ENCODE assay signal across 8 cellular contexts in genomic region chr16:9258423-9259051, GRCh38.
A peak's percentile ranks its signal among the peaks of the same experiment; 100 is the strongest.
DNase-seq lines count a peak whose midpoint lies in the region; ATAC-seq and TF ChIP-seq lines count a peak whose summit lies in the region.

No MANE protein-coding gene starts in this region.

- H3K36me3 Mint-ChIP-seq in endodermal cell (ENCODE audit: low read depth), result no peaks in the 10 kb centered on the region

- intact Hi-C loops in Panc1 (cut with micrococcal nuclease; ENCODE audit: unreplicated experiment), result no loop called here

- peaks cover 5% of the 10 kb centered on the region for H3K4me1 Mint-ChIP-seq in endodermal cell

- H3K4me3 Mint-ChIP-seq in endodermal cell, result no peak overlapping the region

- in situ Hi-C loops in Panc1 (cut with HindIII; ENCODE audit: low pct_unique_long_range_greater_than_20kb, low sequenced_read_pairs), result no loop called here

- POLR2A ChIA-PET in HEK293T (lab: Yijun Ruan, JAX), result no interaction called here
- POLR2A ChIA-PET in Panc1 (lab: Charles Lee), result no interaction called here

- H3K9me3 ChIP-seq in Panc1 (ENCODE audit: control insufficient read depth, insufficient read depth, low read depth, low read length) (no peaks in the 10 kb centered on the region), endodermal cell (ENCODE audit: control insufficient read depth, low read length) (no peaks in the 10 kb centered on the region)

- 60 to 72% methylated on average over 8 to 14 of the region's 14 CpGs for WGBS in endodermal cell (ENCODE audit: insufficient coverage in 1 of 2, insufficient read length in 1 of 2), 2 experiments

- BruUV-seq in Panc1 (replicated peaks; lab: Mats Ljungman, UMichigan), result no TSS peak

- H3K9ac ChIP-seq in endodermal cell (ENCODE audit: extremely low read depth, low read length, poor library complexity, severe bottlenecking), result no peak overlapping the region

- CTCF ChIA-PET in HEK293T (lab: Yijun Ruan, JAX) (interaction anchor here (0.6 to 2.2 kb wide), 9 partner anchors 10 to 119 kb away, joined by 3 to 8 read pairs (median 3); no protein-coding TSS in a partner anchor), Panc1 (lab: Charles Lee) (interaction anchor here (0.8 kb wide), 1 partner anchor 11 kb away, joined by 3 read pairs; no protein-coding TSS in a partner anchor)

- ATAC-seq in Panc1 (peak; percentile 86), HG02938 (IDR thresholded peaks at IDR 0.05; ENCODE audit: unreplicated experiment) (no peak)

- no peak overlapping the region for H3K27ac ChIP-seq in Panc1 (ENCODE audit: low read length)
- no peak overlapping the region for H3K27ac ChIP-seq in endodermal cell (ENCODE audit: low read depth, low read length)

- H3K27me3 Mint-ChIP-seq in endodermal cell (ENCODE audit: insufficient read depth), result peaks cover 12% of the 10 kb centered on the region

- H3K27ac Mint-ChIP-seq in endodermal cell, result peak overlapping the region; percentile 16

- DNase-seq in NCI-H1417 (lab: John Stamatoyannopoulos, UW) (peak; percentile 2 to 38 (median 16)), NCI-H1417 treated with DMSO at 0.1 percent for 48 hours (lab: John Stamatoyannopoulos, UW) (no peak), HEK293T (ENCODE audit: extremely low spot score) (peak; percentile 39), Panc1 (ENCODE audit: low read depth, low spot score) (peak; percentile 8), endodermal cell (peak; percentile 88), middle frontal gyrus (ENCODE audit: extremely low spot score, low spot score) (peak; percentile 65), activated gamma-delta T cell (lab: John Stamatoyannopoulos, UW) (no peak)

- H3K36me3 ChIP-seq in Panc1 (ENCODE audit: control insufficient read depth, insufficient read depth, low read length) (no peaks in the 10 kb centered on the region), endodermal cell (ENCODE audit: control insufficient read depth, insufficient read depth, low read length) (no peaks in the 10 kb centered on the region)

- TF ChIP-seq CTCF in Panc1 (IDR thresholded peaks at IDR 0.05) (peak; percentile 90), endodermal cell (conservative IDR thresholded peaks at IDR 0.05) (peak; percentile 90)

- no peaks in the 10 kb centered on the region for H3K9me3 Mint-ChIP-seq in endodermal cell

- H3K4me3 ChIP-seq in Panc1 (ENCODE audit: low read depth in 2 of 2, low read length in 2 of 2), result no peak overlapping the region
- H3K4me3 ChIP-seq in endodermal cell (ENCODE audit: low read length), result no peak overlapping the region

- H3K4me1 ChIP-seq in Panc1 (ENCODE audit: control insufficient read depth, insufficient read depth, low read length) (no peaks in the 10 kb centered on the region), endodermal cell (ENCODE audit: control insufficient read depth, insufficient read depth, low read length) (no peaks in the 10 kb centered on the region)

- H3K27me3 ChIP-seq in Panc1 (ENCODE audit: control insufficient read depth, insufficient read depth, low read length) (peaks cover 3% of the 10 kb centered on the region; the same call in 1 of the 2 replicates), endodermal cell (ENCODE audit: control insufficient read depth, insufficient read depth, low read length, poor library complexity, severe bottlenecking) (no peaks in the 10 kb centered on the region)

TF ChIP-seq in HEK293T, 16 proteins besides CTCF, POLR2A, EP300 and RAD21:
- TF ChIP-seq CTBP1 (IDR thresholded peaks at IDR 0.05; ENCODE audit: borderline replicate concordance) (no peak), FOXA1 (IDR thresholded peaks at IDR 0.05) (no peak), HDGF (IDR thresholded peaks at IDR 0.05; ENCODE audit: borderline replicate concordance) (no peak), FOXK2 (IDR thresholded peaks at IDR 0.05) (no peak)

Comparison
In these comparisons a context has a peak if more than half of its experiments do, and no peak if none do; other contexts are left out.
1. DNase-seq: peak in NCI-H1417 (3 of 3), HEK293T (single experiment), Panc1 (single experiment), endodermal cell (single experiment) and middle frontal gyrus (single experiment); none in NCI-H1417 treated with DMSO at 0.1 percent for 48 hours (single experiment) and activated gamma-delta T cell (single experiment).